11 cellular contexts compared by ENCODE assay signal in the genomic region with DNA sequence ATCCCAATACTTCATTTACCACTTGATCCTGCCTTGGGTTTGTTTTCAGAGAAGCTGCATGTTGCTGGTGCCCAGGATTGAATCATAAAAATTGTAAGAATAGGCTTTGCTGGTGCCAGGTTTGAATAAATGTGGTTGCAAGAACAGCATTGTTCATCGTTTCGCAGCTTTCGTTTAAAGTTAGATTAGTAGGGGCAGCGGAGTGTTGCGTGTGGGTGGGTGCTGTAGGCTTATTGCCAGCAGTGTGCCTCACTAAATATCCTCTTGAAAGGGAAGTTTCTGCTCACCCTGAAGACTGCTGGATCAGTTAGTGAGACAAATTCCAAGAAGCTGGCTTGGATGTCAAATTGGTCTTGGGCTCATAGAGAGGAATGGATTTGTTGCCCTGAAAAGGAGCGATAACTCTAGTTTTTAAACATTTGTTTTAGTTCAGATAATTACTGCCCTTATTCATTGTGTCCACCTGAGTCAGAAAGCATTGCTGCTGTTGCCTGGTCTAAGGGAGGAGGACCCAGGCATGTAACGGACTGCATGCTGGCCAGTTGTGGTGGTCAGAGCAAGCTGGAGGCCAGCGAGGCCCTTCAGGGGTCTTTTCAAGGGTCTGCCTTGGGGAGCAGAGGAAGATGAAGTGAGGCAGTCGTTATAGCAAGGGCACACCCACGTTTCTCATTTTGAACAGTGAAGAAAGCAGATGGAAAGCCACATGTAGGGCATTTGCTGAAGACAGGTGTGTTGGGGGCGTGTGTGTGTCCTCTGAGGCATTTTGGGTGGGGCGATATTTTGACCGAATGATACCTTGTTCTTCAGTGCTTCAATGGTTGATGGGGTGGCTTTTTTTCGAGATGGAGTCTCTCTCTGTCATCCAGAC. TPM values are rescaled to one million over a fixed set of nuclear protein-coding genes. Genes with fewer than 3 reads are reported as not detected.
DNase-seq lines count a peak whose midpoint lies in the region; ATAC-seq, FAIRE-seq and TF ChIP-seq lines count a peak whose summit lies in the region.
"Had no signal": no experiment of that assay in that cellular context is flagged by ENCODE, and none has a peak within 500 bp of the region (broad histone marks: within the 10 kb centered on the region; RNA-seq: fewer than 3 reads in every experiment).

No MANE protein-coding gene starts in this region.

- POLR2A ChIA-PET in CD4-positive, alpha-beta memory T cell (lab: Charles Lee; ENCODE audit: partially characterized antibody) = interaction anchor here (0.8 to 1.6 kb wide), 4 partner anchors 9 to 25 kb away, joined by 3 to 4 read pairs (median 4); no protein-coding TSS in a partner anchor
- POLR2A ChIA-PET in GM12878 (lab: Charles Lee) = interaction anchor here (0.6 to 0.9 kb wide), 2 partner anchors 10 to 26 kb away, joined by 3 to 4 read pairs; no protein-coding TSS in a partner anchor

- H3K4me3 Mint-ChIP-seq in CD4-positive, alpha-beta memory T cell = peak overlapping the region in 6 of 8 donors; percentile 15 to 64 (median 34)
- peak overlapping the region; percentile 75 for H3K4me3 Mint-ChIP-seq in neural crest cell

- BruUV-seq in GM12878 (replicated peaks; lab: Mats Ljungman, UMichigan) = TSS peak; percentile 52

- H4K20me1 ChIP-seq in Karpas-422 (ENCODE audit: insufficient read depth, low read depth, low read length) (peaks cover 64% of the 10 kb centered on the region), GM12878 (ENCODE audit: control insufficient read depth, insufficient read depth) (peaks cover 15% of the 10 kb centered on the region)

- no peaks in the 10 kb centered on the region for H3K27me3 Mint-ChIP-seq in CD4-positive, alpha-beta memory T cell
- peaks cover 11% of the 10 kb centered on the region for H3K27me3 Mint-ChIP-seq in neural crest cell (ENCODE audit: low read depth)

- H3K9me2 ChIP-seq in Karpas-422 (replicated peaks; ENCODE audit: insufficient read depth, low read length) = no peaks in the 10 kb centered on the region

- peak overlapping the region; percentile 89 for H3K4me2 ChIP-seq in Karpas-422 (ENCODE audit: low read depth, low read length, poor library complexity, severe bottlenecking)
- H3K4me2 ChIP-seq in GM12878 (ENCODE audit: control insufficient read depth, insufficient read depth) = peak overlapping the region; percentile 68

- RAD21 ChIA-PET in GM12878 (lab: Charles Lee; ENCODE audit: unreplicated experiment) = interaction anchor here (1.0 to 1.7 kb wide), 3 partner anchors 12 to 81 kb away, joined by 3 to 7 read pairs (median 4); no protein-coding TSS in a partner anchor

- peaks cover 34 to 75% (median 47%) of the 10 kb centered on the region in 4 donors for H3K4me1 Mint-ChIP-seq in CD4-positive, alpha-beta memory T cell
- H3K4me1 Mint-ChIP-seq in neural crest cell = peaks cover 30% of the 10 kb centered on the region

- peak; percentile 35 for FAIRE-seq in GM12878 (lab: Jason Lieb, UNC)
- FAIRE-seq in small intestine (lab: Jason Lieb, UNC) = no peak

- H3K9me3 Mint-ChIP-seq in CD4-positive, alpha-beta memory T cell = no peaks in the 10 kb centered on the region
- no peaks in the 10 kb centered on the region for H3K9me3 Mint-ChIP-seq in neural crest cell

- H3K9ac ChIP-seq in Karpas-422 (ENCODE audit: low read length) (peak overlapping the region; percentile 70), GM12878 (ENCODE audit: control insufficient read depth, insufficient read depth, low read length) (no peak overlapping the region)

- peaks cover 4% of the 10 kb centered on the region for H3K36me3 ChIP-seq in CD4-positive, alpha-beta memory T cell (ENCODE audit: insufficient read depth, low read length)
- peaks cover 15% of the 10 kb centered on the region; the same call in 1 of the 2 replicates for H3K36me3 ChIP-seq in Karpas-422 (ENCODE audit: insufficient read depth, low read length)
- H3K36me3 ChIP-seq in GM12878 (ENCODE audit: control insufficient read depth in 2 of 2, insufficient read depth in 2 of 2, low read length in 1 of 2) = peaks cover 3 to 19% of the 10 kb centered on the region in 2 experiments
- H3K36me3 ChIP-seq in small intestine (ENCODE audit: control insufficient read depth in 2 of 2, insufficient read depth in 2 of 2, low read length in 2 of 2) = peaks cover 2 to 3% of the 10 kb centered on the region in 2 donors

- H3K27ac ChIP-seq in CD4-positive, alpha-beta memory T cell (ENCODE audit: low read depth, low read length) = no peak overlapping the region
- H3K27ac ChIP-seq in Karpas-422 (ENCODE audit: low read length) (peak overlapping the region; percentile 97), GM12878 (ENCODE audit: control insufficient read depth, insufficient read depth) (peak overlapping the region; percentile 29; the same call in 1 of the 2 replicates), small intestine (ENCODE audit: low read depth in 1 of 2, low read length in 1 of 2) (no peak overlapping the region)

- CTCF ChIA-PET in CD4-positive, alpha-beta memory T cell (lab: Charles Lee; ENCODE audit: partially characterized antibody) = interaction anchor here (0.8 to 1.8 kb wide), 4 partner anchors 10 to 81 kb away, joined by 3 to 8 read pairs (median 4); no protein-coding TSS in a partner anchor
- CTCF ChIA-PET in GM12878 (lab: Yijun Ruan, JAX) = interaction anchor here (1.0 to 2.8 kb wide), 7 partner anchors 18 to 126 kb away, joined by 3 to 16 read pairs (median 4); a partner anchor contains a TSS

- H3K27me3 ChIP-seq in CD4-positive, alpha-beta memory T cell (ENCODE audit: insufficient read depth, low read length) = no peaks in the 10 kb centered on the region
- no peaks in the 10 kb centered on the region for H3K27me3 ChIP-seq in Karpas-422 (ENCODE audit: low read length)
- no peaks in the 10 kb centered on the region for H3K27me3 ChIP-seq in GM12878 (replicated peaks in 1 of 2; ENCODE audit: control insufficient read depth in 2 of 2, insufficient read depth in 2 of 2, low read length in 1 of 2)
- H3K27me3 ChIP-seq in small intestine (ENCODE audit: control insufficient read depth in 2 of 2, insufficient read depth in 2 of 2, low read length in 2 of 2) = no peaks in the 10 kb centered on the region
- H3K27me3 ChIP-seq: heart left ventricle had no signal

- peak; percentile 58 for ATAC-seq in GM12878
- no peak for ATAC-seq in HG02970 (IDR thresholded peaks at IDR 0.05; ENCODE audit: low FRiP score, unreplicated experiment)

- peaks cover 79% of the 10 kb centered on the region for H3K4me1 ChIP-seq in CD4-positive, alpha-beta memory T cell (ENCODE audit: insufficient read depth, low read length)
- peaks cover 71% of the 10 kb centered on the region for H3K4me1 ChIP-seq in Karpas-422 (ENCODE audit: low read length)
- peaks cover 32% of the 10 kb centered on the region for H3K4me1 ChIP-seq in GM12878 (ENCODE audit: control insufficient read depth, insufficient read depth, low read length)
- H3K4me1 ChIP-seq in small intestine (ENCODE audit: control insufficient read depth in 2 of 2, insufficient read depth in 1 of 2, low read depth in 1 of 2, low read length in 1 of 2) = peaks cover 0 to 2% of the 10 kb centered on the region in 2 donors

- SMC1A ChIA-PET in GM12878 (lab: Charles Lee; ENCODE audit: uncharacterized antibody, unreplicated experiment) = interaction anchor here (0.6 to 2.2 kb wide), 3 partner anchors 37 to 81 kb away, joined by 3 to 6 read pairs (median 3); a partner anchor contains a TSS

- TF ChIP-seq RAD21 in GM12878 (IDR thresholded peaks at IDR 0.05; ENCODE audit: insufficient read depth, low read depth, low read length) = no peak

- H2AFZ ChIP-seq in Karpas-422 (ENCODE audit: low read length) (no peak overlapping the region), GM12878 (ENCODE audit: control insufficient read depth, low read depth, low read length) (no peak overlapping the region)

- TF ChIP-seq CTCF in GM12878 (IDR thresholded peaks at IDR 0.05 in 2 of 3, conservative IDR thresholded peaks at IDR 0.05 in 1 of 3; ENCODE audit: control insufficient read depth in 2 of 3, extremely low read depth in 1 of 3, insufficient read depth in 1 of 3, low read depth in 3 of 3, low read length in 3 of 3) = no peak
- TF ChIP-seq CTCF in neural crest cell (conservative IDR thresholded peaks at IDR 0.05) = no peak

- H3K9me3 ChIP-seq in CD4-positive, alpha-beta memory T cell (ENCODE audit: control insufficient read depth in 1 of 2, low read length in 2 of 2) = no peaks in the 10 kb centered on the region
- H3K9me3 ChIP-seq in Karpas-422 (ENCODE audit: low read length) = no peaks in the 10 kb centered on the region
- no peaks in the 10 kb centered on the region for H3K9me3 ChIP-seq in GM12878 (replicated peaks; ENCODE audit: control insufficient read depth, insufficient read depth, low read length)
- no peaks in the 10 kb centered on the region for H3K9me3 ChIP-seq in small intestine (ENCODE audit: control insufficient read depth, low read depth)
- H3K9me3 ChIP-seq: heart left ventricle had no signal

- peak overlapping the region; percentile 31 to 78 (median 69) for H3K27ac Mint-ChIP-seq in CD4-positive, alpha-beta memory T cell
- H3K27ac Mint-ChIP-seq in neural crest cell (ENCODE audit: unreplicated experiment) = no peak overlapping the region

- TF ChIP-seq EP300 in GM12878 (IDR thresholded peaks at IDR 0.05; ENCODE audit: borderline replicate concordance in 1 of 2, control insufficient read depth in 1 of 2, low read depth in 2 of 2, low read length in 2 of 2) = no peak

- in situ Hi-C loops in GM12878 (cut with MboI) = no loop called here

- H3K79me2 ChIP-seq in Karpas-422 (ENCODE audit: low read length) (peaks cover 100% of the 10 kb centered on the region), GM12878 (ENCODE audit: control insufficient read depth, insufficient read depth, low read length) (peaks cover 95% of the 10 kb centered on the region)

- intact Hi-C loops in CD4-positive, alpha-beta memory T cell (cut with micrococcal nuclease) = no loop called here
- intact Hi-C loops in GM12878 (cut with micrococcal nuclease; ENCODE audit: unreplicated experiment) = loop anchor here (5.0 kb wide), 1 partner anchor 35 kb away; no protein-coding TSS in a partner anchor

- DNase-seq in CD4-positive, alpha-beta memory T cell = no peak
- DNase-seq in Karpas-422 (peak; percentile 82), GM12878 (ENCODE audit: low read depth, low spot score) (no peak), neural crest cell (ENCODE audit: low read depth, low spot score) (no peak), small intestine (no peak), iPS-NIHi11 (ENCODE audit: low spot score) (no peak)
- no peak for DNase-seq in activated effector memory CD4-positive, alpha-beta T cell treated with anti-CD3 and anti-CD28 coated beads, Interleukin-2, amount 50 U/mL, for 16 hours
- DNase-seq: central memory CD4-positive, alpha-beta T cell; T1000 had no signal

- no peak overlapping the region for H3K4me3 ChIP-seq in CD4-positive, alpha-beta memory T cell (ENCODE audit: low read length in 2 of 2)
- H3K4me3 ChIP-seq in Karpas-422 (ENCODE audit: low read length) = peak overlapping the region; percentile 60
- peak overlapping the region; percentile 44; the same call in 1 of the 2 replicates for H3K4me3 ChIP-seq in GM12878
- H3K4me3 ChIP-seq in small intestine (ENCODE audit: low read depth in 1 of 2, low read length in 2 of 2) = no peak overlapping the region
- H3K4me3 ChIP-seq: heart left ventricle had no signal

- no peak for TF ChIP-seq POLR2A in GM12878 (IDR thresholded peaks at IDR 0.05; ENCODE audit: low read depth, low read length)

- WGBS in GM12878 (ENCODE audit: insufficient coverage, insufficient replicate concordance, low lambda C conversion rate, missing lambda C conversion rate) = 17% methylated on average over 14 of the region's 14 CpGs
- WGBS in small intestine, 3 donors = 52 to 53% (median 53%) methylated on average over 14 of the region's 14 CpGs

- H3K36me3 Mint-ChIP-seq in CD4-positive, alpha-beta memory T cell = peaks cover 0 to 27% of the 10 kb centered on the region in 2 donors
- H3K36me3 Mint-ChIP-seq in neural crest cell (ENCODE audit: low read depth) = peaks cover 17% of the 10 kb centered on the region

RNA-seq across cellular contexts. Expression of a gene that starts 8.5 kb away (rescaled TPM):
- total RNA-seq in CD4-positive, alpha-beta memory T cell = 100 to 1,000 TPM; 291 to 302 TPM
- polyA plus RNA-seq in CD4-positive, alpha-beta memory T cell = 100 to 1,000 TPM in 1 of 2 donors, 10 to 100 TPM in 1; 36.2 to 103 TPM
- 113 and 194 TPM in 2 replicates for total RNA-seq in Karpas-422 (2014; rRNA removed; shearing (Covaris generic); ENCODE audit: low replicate concordance)
- 214 and 243 TPM in 2 replicates for total RNA-seq in GM12878 (2013; cell fraction: nucleolus; rRNA removed)
- 100 and 112 TPM in 2 replicates for total RNA-seq in GM12878 (2014; rRNA removed)
- total RNA-seq in GM12878 (2014; rRNA removed; fragmentation: Illumina TruSeq; extraction: Trizol) = 109 and 112 TPM in 2 replicates
- 354 and 383 TPM in 2 replicates for total RNA-seq in GM12878 (2021)
- 91.1 TPM for polyA plus RNA-seq in GM12878 (2011; ENCODE audit: low read depth)
- 106 and 178 TPM in 2 replicates for polyA plus RNA-seq in GM12878 (2011; rRNA removed)
- 116 and 136 TPM in 2 replicates for polyA plus RNA-seq in GM12878 (2011; cell fraction: cytosol; rRNA removed)
- 323 and 436 TPM in 2 replicates for polyA plus RNA-seq in GM12878 (2011; cell fraction: nucleus; rRNA removed)
- 139 and 213 TPM in 2 replicates for polyA plus RNA-seq in GM12878 (2012)
- 180 and 253 TPM in 2 replicates for polyA plus RNA-seq in GM12878 (2014; fragmentation: Illumina TruSeq; extraction: Trizol)
- 10 to 100 TPM; 28.1 to 38.1 TPM for polyA plus RNA-seq in GM12878 (2014; fragmentation: Nextera tagmentation; extraction: Ambion mirVana)
- 175 and 191 TPM in 2 replicates for polyA plus RNA-seq in GM12878 (2014; rRNA removed)
- 100 to 1,000 TPM; 205 TPM for polyA plus RNA-seq in GM12878 (2016; fragmentation: Nextera tagmentation; extraction: Ambion mirVana)
- 111 and 131 TPM in 2 replicates for polyA minus RNA-seq in GM12878 (2011; rRNA and poly(A)+ RNA removed)
- polyA minus RNA-seq in GM12878 (2011; cell fraction: cytosol; rRNA and poly(A)+ RNA removed) = 59.6 and 68.8 TPM in 2 replicates
- polyA minus RNA-seq in GM12878 (2011; cell fraction: nucleus; rRNA and poly(A)+ RNA removed) = 70.6 and 125 TPM in 2 replicates
- total RNA-seq in neural crest cell = 848 and 861 TPM in 2 replicates
- polyA plus RNA-seq in small intestine = 100 to 1,000 TPM in 1 of 3 donors, 10 to 100 TPM in 2; 37.3 to 130 (median 45.4) TPM

RNA-seq across cellular contexts. Expression of a gene that starts 37.3 kb away (rescaled TPM):
- total RNA-seq in CD4-positive, alpha-beta memory T cell = 100 to 1,000 TPM; 203 to 204 TPM
- polyA plus RNA-seq in CD4-positive, alpha-beta memory T cell = 100 to 1,000 TPM; 195 to 284 TPM
- total RNA-seq in Karpas-422 (2014; rRNA removed; shearing (Covaris generic); ENCODE audit: low replicate concordance) = 38.2 and 48.0 TPM in 2 replicates
- total RNA-seq in GM12878 (2013; cell fraction: nucleolus; rRNA removed) = 44.5 and 46.6 TPM in 2 replicates
- total RNA-seq in GM12878 (2014; rRNA removed) = 18.0 TPM in 2 replicates
- 9.8 and 11.0 TPM in 2 replicates for total RNA-seq in GM12878 (2014; rRNA removed; fragmentation: Illumina TruSeq; extraction: Trizol)
- total RNA-seq in GM12878 (2021) = 45.3 and 48.4 TPM in 2 replicates
- polyA plus RNA-seq in GM12878 (2011; ENCODE audit: low read depth) = 35.0 TPM
- 32.3 and 51.3 TPM in 2 replicates for polyA plus RNA-seq in GM12878 (2011; rRNA removed)
- 58.8 and 71.6 TPM in 2 replicates for polyA plus RNA-seq in GM12878 (2011; cell fraction: cytosol; rRNA removed)
- polyA plus RNA-seq in GM12878 (2011; cell fraction: nucleus; rRNA removed) = 95.0 and 120 TPM in 2 replicates
- 53.3 and 76.7 TPM in 2 replicates for polyA plus RNA-seq in GM12878 (2012)
- 41.9 and 45.0 TPM in 2 replicates for polyA plus RNA-seq in GM12878 (2014; fragmentation: Illumina TruSeq; extraction: Trizol)
- polyA plus RNA-seq in GM12878 (2014; fragmentation: Nextera tagmentation; extraction: Ambion mirVana) = 1 to 10 TPM; 3.0 to 3.3 TPM
- 31.6 and 33.0 TPM in 2 replicates for polyA plus RNA-seq in GM12878 (2014; rRNA removed)
- 10 to 100 TPM; 26.7 to 26.9 TPM for polyA plus RNA-seq in GM12878 (2016; fragmentation: Nextera tagmentation; extraction: Ambion mirVana)
- polyA minus RNA-seq in GM12878 (2011; rRNA and poly(A)+ RNA removed) = 53.9 and 67.1 TPM in 2 replicates
- polyA minus RNA-seq in GM12878 (2011; cell fraction: cytosol; rRNA and poly(A)+ RNA removed) = 24.6 and 26.8 TPM in 2 replicates
- polyA minus RNA-seq in GM12878 (2011; cell fraction: nucleus; rRNA and poly(A)+ RNA removed) = 22.5 and 27.9 TPM in 2 replicates
- total RNA-seq in neural crest cell = 94.5 and 99.5 TPM in 2 replicates
- polyA plus RNA-seq in small intestine = 10 to 100 TPM in 2 of 3 donors, 1 to 10 TPM in 1; 5.7 to 41.6 (median 11.0) TPM

RNA-seq across cellular contexts. Expression of a gene that starts 38.6 kb away (rescaled TPM):
- 10 to 100 TPM; 36.2 to 39.9 TPM for total RNA-seq in CD4-positive, alpha-beta memory T cell
- 10 to 100 TPM; 40.3 to 66.0 TPM for polyA plus RNA-seq in CD4-positive, alpha-beta memory T cell
- total RNA-seq in Karpas-422 (2014; rRNA removed; shearing (Covaris generic); ENCODE audit: low replicate concordance) = 28.2 and 44.4 TPM in 2 replicates
- 39.8 and 40.8 TPM in 2 replicates for total RNA-seq in GM12878 (2013; cell fraction: nucleolus; rRNA removed)
- total RNA-seq in GM12878 (2014; rRNA removed) (40.7 and 44.3 TPM in 2 replicates), GM12878 (2014; rRNA removed; fragmentation: Illumina TruSeq; extraction: Trizol) (18.1 and 19.9 TPM in 2 replicates), GM12878 (2021) (55.0 and 59.3 TPM in 2 replicates), neural crest cell (74.0 and 85.0 TPM in 2 replicates)
- polyA plus RNA-seq in GM12878 (2011; ENCODE audit: low read depth) = 33.3 TPM
- polyA plus RNA-seq in GM12878 (2011; rRNA removed) (10.7 and 33.9 TPM in 2 replicates), GM12878 (2014; fragmentation: Illumina TruSeq; extraction: Trizol) (4.0 and 14.2 TPM in 2 replicates), GM12878 (2014; fragmentation: Nextera tagmentation; extraction: Ambion mirVana) (1 to 10 TPM in 1 of 2 experiments, under 1 TPM in 1; 0.89 to 8.6 TPM), GM12878 (2014; rRNA removed) (66.0 and 71.2 TPM in 2 replicates), GM12878 (2016; fragmentation: Nextera tagmentation; extraction: Ambion mirVana) (10 to 100 TPM; 73.7 to 78.9 TPM), small intestine (100 to 1,000 TPM in 1 of 3 donors, 10 to 100 TPM in 2; 45.9 to 107 (median 82.1) TPM)
- 41.3 and 62.3 TPM in 2 replicates for polyA plus RNA-seq in GM12878 (2011; cell fraction: cytosol; rRNA removed)
- 244 and 250 TPM in 2 replicates for polyA plus RNA-seq in GM12878 (2011; cell fraction: nucleus; rRNA removed)
- polyA plus RNA-seq in GM12878 (2012) = 42.4 and 48.1 TPM in 2 replicates
- 13.8 and 18.9 TPM in 2 replicates for polyA minus RNA-seq in GM12878 (2011; rRNA and poly(A)+ RNA removed)
- polyA minus RNA-seq in GM12878 (2011; cell fraction: cytosol; rRNA and poly(A)+ RNA removed) = 10.2 and 10.4 TPM in 2 replicates
- polyA minus RNA-seq in GM12878 (2011; cell fraction: nucleus; rRNA and poly(A)+ RNA removed) = 20.6 and 23.8 TPM in 2 replicates

RNA-seq across cellular contexts. Expression of a gene that starts 55.3 kb away (rescaled TPM):
- 100 to 1,000 TPM; 245 to 272 TPM for total RNA-seq in CD4-positive, alpha-beta memory T cell
- polyA plus RNA-seq in CD4-positive, alpha-beta memory T cell = 100 to 1,000 TPM in 1 of 2 donors, 10 to 100 TPM in 1; 46.3 to 103 TPM
- 91.1 and 93.7 TPM in 2 replicates for total RNA-seq in Karpas-422 (2014; rRNA removed; shearing (Covaris generic); ENCODE audit: low replicate concordance)
- total RNA-seq in GM12878 (2013; cell fraction: nucleolus; rRNA removed) = 284 and 297 TPM in 2 replicates
- 56.8 and 68.7 TPM in 2 replicates for total RNA-seq in GM12878 (2014; rRNA removed)
- 53.0 and 58.9 TPM in 2 replicates for total RNA-seq in GM12878 (2014; rRNA removed; fragmentation: Illumina TruSeq; extraction: Trizol)
- total RNA-seq in GM12878 (2021) = 128 and 146 TPM in 2 replicates
- 38.6 TPM for polyA plus RNA-seq in GM12878 (2011; ENCODE audit: low read depth)
- polyA plus RNA-seq in GM12878 (2011; rRNA removed) = 22.8 and 47.4 TPM in 2 replicates
- polyA plus RNA-seq in GM12878 (2011; cell fraction: cytosol; rRNA removed) = 40.7 and 47.0 TPM in 2 replicates
- 133 and 175 TPM in 2 replicates for polyA plus RNA-seq in GM12878 (2011; cell fraction: nucleus; rRNA removed)
- 82.2 and 92.4 TPM in 2 replicates for polyA plus RNA-seq in GM12878 (2012)
- 54.5 and 69.2 TPM in 2 replicates for polyA plus RNA-seq in GM12878 (2014; fragmentation: Illumina TruSeq; extraction: Trizol)
- polyA plus RNA-seq in GM12878 (2014; fragmentation: Nextera tagmentation; extraction: Ambion mirVana) = 1 to 10 TPM; 1.2 to 3.4 TPM
- polyA plus RNA-seq in GM12878 (2014; rRNA removed) = 93.1 and 113 TPM in 2 replicates
- polyA plus RNA-seq in GM12878 (2016; fragmentation: Nextera tagmentation; extraction: Ambion mirVana) = 100 to 1,000 TPM in 1 of 2 experiments, 10 to 100 TPM in 1; 98.3 to 100 TPM
- 102 and 114 TPM in 2 replicates for polyA minus RNA-seq in GM12878 (2011; rRNA and poly(A)+ RNA removed)
- 44.5 and 54.7 TPM in 2 replicates for polyA minus RNA-seq in GM12878 (2011; cell fraction: cytosol; rRNA and poly(A)+ RNA removed)
- polyA minus RNA-seq in GM12878 (2011; cell fraction: nucleus; rRNA and poly(A)+ RNA removed) = 103 and 181 TPM in 2 replicates
- 117 TPM in 2 replicates for total RNA-seq in neural crest cell
- 100 to 1,000 TPM; 146 to 248 (median 186) TPM for polyA plus RNA-seq in small intestine

Comparison
In these comparisons a context has a peak if more than half of its experiments do, and no peak if none do; other contexts are left out.
1. H3K27ac ChIP-seq: peak in Karpas-422 (single experiment) and GM12878 (single experiment); none in CD4-positive, alpha-beta memory T cell (single experiment) and small intestine (0 of 2).
2. H3K4me3 ChIP-seq: peak in Karpas-422 (single experiment) and GM12878 (single experiment); none in CD4-positive, alpha-beta memory T cell (0 of 2) and small intestine (0 of 2).